ENCODE assay signal across 9 cellular contexts in the genomic region with DNA sequence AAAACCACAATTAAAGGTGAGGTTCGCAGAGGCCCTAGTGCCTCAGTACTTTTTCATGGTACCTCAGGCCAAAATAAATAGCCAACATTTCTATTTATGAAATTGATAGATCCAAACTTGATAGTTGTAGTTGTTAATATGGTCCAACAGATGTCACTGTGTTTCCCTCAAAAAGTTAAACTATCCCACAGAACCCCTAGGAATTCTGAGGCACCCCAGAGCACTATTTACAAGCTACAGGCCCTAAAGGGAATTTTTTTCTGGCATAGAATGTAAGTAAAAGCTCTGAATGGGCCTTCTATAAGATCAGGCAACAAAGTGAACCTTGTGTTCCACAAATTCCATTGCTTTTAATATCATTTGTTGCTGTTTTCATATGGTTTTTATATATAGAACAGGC. TPM values are rescaled to one million over a fixed set of nuclear protein-coding genes. Genes with fewer than 3 reads are reported as not detected.
A peak's percentile ranks its signal among the peaks of the same experiment; 100 is the strongest.
DNase-seq lines count a peak whose midpoint lies in the region; ATAC-seq and TF ChIP-seq lines count a peak whose summit lies in the region.
"Had no signal": no experiment of that assay in that cellular context is flagged by ENCODE, and none has a peak within 500 bp of the region (broad histone marks: within the 10 kb centered on the region; RNA-seq: fewer than 3 reads in every experiment).

No MANE protein-coding gene starts in this region.

- H3F3A ChIP-seq in PC-9 (ENCODE audit: insufficient read depth, low read depth): peaks cover 17% of the 10 kb centered on the region

- H3K9me2 ChIP-seq in PC-9 (ENCODE audit: insufficient read depth): no peaks in the 10 kb centered on the region

- H3K27me3 ChIP-seq in cardiac muscle cell: no peaks in the 10 kb centered on the region
- no peaks in the 10 kb centered on the region for H3K27me3 ChIP-seq in PC-9 (ENCODE audit: insufficient read depth, low read depth)
- H3K27me3 ChIP-seq in upper lobe of right lung: no peaks in the 10 kb centered on the region
- H3K27me3 ChIP-seq in testis: no peaks in the 10 kb centered on the region

- H3K4me3 ChIP-seq in cardiac muscle cell (no peak overlapping the region), PC-9 (no peak overlapping the region), fibroblast of mammary gland (ENCODE audit: control insufficient read depth, low read depth, low read length) (no peak overlapping the region), upper lobe of right lung (no peak overlapping the region), testis (no peak overlapping the region)

- H3K36me3 ChIP-seq in cardiac muscle cell: no peaks in the 10 kb centered on the region
- H3K36me3 ChIP-seq in PC-9 (ENCODE audit: low read depth): no peaks in the 10 kb centered on the region
- H3K36me3 ChIP-seq in upper lobe of right lung: no peaks in the 10 kb centered on the region
- no peaks in the 10 kb centered on the region for H3K36me3 ChIP-seq in testis (ENCODE audit: low read depth, missing control alignments)

- WGBS in testis, 2 donors: 56 to 58% methylated on average over 1 of the region's 1 CpG

- ATAC-seq in left cardiac atrium (no peak), upper lobe of right lung (no peak)

- no peak overlapping the region for H3K4me2 ChIP-seq in PC-9

- no peaks in the 10 kb centered on the region for H4K20me1 ChIP-seq in PC-9 (ENCODE audit: insufficient read depth)

- intact Hi-C loops in left cardiac atrium (cut with DNase I) (loop anchor here (5.0 to 10.0 kb wide), 5 partner anchors 351 to 581 kb away; no protein-coding TSS in a partner anchor), PC-9 (cut with micrococcal nuclease; ENCODE audit: unreplicated experiment) (no loop called here), upper lobe of right lung (cut with DNase I) (no loop called here), testis (cut with DNase I; ENCODE audit: low total_unique reads) (no loop called here)

- POLR2A ChIA-PET in PC-9 (lab: Charles Lee; ENCODE audit: unreplicated experiment): interaction anchor here (0.6 kb wide), 1 partner anchor 577 kb away, joined by 6 read pairs; no protein-coding TSS in a partner anchor

- H3K4me1 ChIP-seq in cardiac muscle cell (ENCODE audit: low read depth) (no peaks in the 10 kb centered on the region), PC-9 (replicated peaks; ENCODE audit: insufficient read depth) (peaks cover 15% of the 10 kb centered on the region; the same call in 1 of the 2 replicates), upper lobe of right lung (no peaks in the 10 kb centered on the region), testis (no peaks in the 10 kb centered on the region)

- peaks cover 7% of the 10 kb centered on the region; the same call in 1 of the 2 replicates for H3K79me2 ChIP-seq in PC-9 (ENCODE audit: low read depth)

- no TSS peak for BruUV-seq in PC-9 (replicated peaks; lab: Mats Ljungman, UMichigan)

- DNase-seq in cardiac muscle cell (ENCODE audit: low read depth in 1 of 2, low spot score in 1 of 2) (peak in 1 of 2 donors; percentile 54), left cardiac atrium (no peak), PC-9 (no peak), fibroblast of mammary gland (ENCODE audit: low read depth) (peak; percentile 41), upper lobe of right lung (no peak), NCI-H2227 treated with DMSO at 0.1 percent for 48 hours (lab: John Stamatoyannopoulos, UW) (no peak), testis (no peak), hippocampal formation (lab: John Stamatoyannopoulos, UW) (no peak)
- DNase-seq: amygdala had no signal

- H2AFZ ChIP-seq in PC-9: no peak overlapping the region

- H3K27ac ChIP-seq in cardiac muscle cell: no peak overlapping the region
- H3K27ac ChIP-seq in PC-9: no peak overlapping the region
- H3K27ac ChIP-seq in upper lobe of right lung: no peak overlapping the region
- H3K27ac ChIP-seq in testis: no peak overlapping the region

- CTCF ChIA-PET in PC-9 (lab: Charles Lee): no interaction called here

- TF ChIP-seq CTCF in cardiac muscle cell (IDR thresholded peaks at IDR 0.05; ENCODE audit: low read depth, low read length) (peak; percentile 39), PC-9 (conservative IDR thresholded peaks at IDR 0.05) (peak; percentile 70), fibroblast of mammary gland (conservative IDR thresholded peaks at IDR 0.05; ENCODE audit: control insufficient read depth, insufficient read depth, low read depth, low read length) (peak; percentile 40), upper lobe of right lung (IDR thresholded peaks at IDR 0.05) (peak; percentile 37), testis (IDR thresholded peaks at IDR 0.05) (peak in 1 of 3 experiments; percentile 29)

- no peak for TF ChIP-seq POLR2A in testis (IDR thresholded peaks at IDR 0.05)

- H3K9me3 ChIP-seq in cardiac muscle cell (ENCODE audit: low read depth) (no peaks in the 10 kb centered on the region), PC-9 (ENCODE audit: insufficient read depth, low read depth) (no peaks in the 10 kb centered on the region), upper lobe of right lung (no peaks in the 10 kb centered on the region), testis (no peaks in the 10 kb centered on the region)

RNA-seq across cellular contexts. Expression of gene ARL4A, which starts 3.8 kb away (rescaled TPM):
- total RNA-seq in cardiac muscle cell (6.5 and 6.9 TPM in 2 replicates), left cardiac atrium (10 to 100 TPM; 13.9 to 17.9 TPM), PC-9 (2021) (17.9 and 18.0 TPM in 2 replicates), upper lobe of right lung (35.6 TPM), testis (100 to 1,000 TPM in 1 of 2 donors, 10 to 100 TPM in 1; 60.8 to 153 TPM)
- polyA plus RNA-seq in cardiac muscle cell (10.0 and 15.6 TPM in 2 replicates), testis (ENCODE audit: insufficient read depth, low read depth, low replicate concordance) (344 TPM)

Comparison
In these comparisons a context has a peak if more than half of its experiments do, and no peak if none do; other contexts are left out.
1. intact Hi-C loops: an anchor here in left cardiac atrium (5.0 to 10.0 kb wide); none called in PC-9, upper lobe of right lung and testis.